14 cellular contexts compared by ENCODE assay signal in the genomic region with DNA sequence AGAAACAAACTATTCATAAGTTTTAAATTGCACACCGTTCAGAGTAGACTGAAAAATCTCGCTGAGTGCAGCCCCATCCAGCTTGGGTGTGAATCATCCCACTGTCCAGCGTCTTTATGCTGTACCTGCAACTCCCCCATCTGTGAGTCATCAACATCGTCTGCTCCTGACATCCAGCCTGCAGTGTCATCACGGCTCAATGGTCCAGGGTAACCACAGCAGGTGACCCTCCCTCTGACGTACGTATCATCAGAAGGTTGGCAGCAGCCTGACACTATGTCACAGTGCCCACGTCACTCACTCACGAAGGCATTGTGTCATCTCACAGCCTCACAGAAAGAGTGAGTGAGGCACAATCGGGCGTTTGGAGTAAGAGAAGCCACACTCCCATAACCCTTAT.
DNase-seq lines count a peak whose midpoint lies in the region; ATAC-seq and TF ChIP-seq lines count a peak whose summit lies in the region.
"Had no signal": no experiment of that assay in that cellular context is flagged by ENCODE, and none has a peak within 500 bp of the region (broad histone marks: within the 10 kb centered on the region; RNA-seq: fewer than 3 reads in every experiment).

No MANE protein-coding gene starts in this region.

- H3K4me1 ChIP-seq in foreskin keratinocyte, result no peaks in the 10 kb centered on the region
- no peaks in the 10 kb centered on the region for H3K4me1 ChIP-seq in sigmoid colon

- peaks cover 28% of the 10 kb centered on the region for H3K27me3 Mint-ChIP-seq in HFFc6 (ENCODE audit: insufficient read depth)

- H3K4me1 Mint-ChIP-seq in HFFc6 (ENCODE audit: low read depth), result peaks cover 8% of the 10 kb centered on the region

- 50 to 64% methylated on average over 11 of the region's 11 CpGs for WGBS in sigmoid colon, 2 donors

- H3K27ac ChIP-seq in foreskin keratinocyte, result no peak overlapping the region
- no peak overlapping the region for H3K27ac ChIP-seq in sigmoid colon
- H3K27ac ChIP-seq: cardiac muscle cell had no signal

- DNase-seq in AG10803 (ENCODE audit: low read depth), result peak; percentile 17
- DNase-seq in HFFc6, result peak; percentile 69
- peak; percentile 87 to 93 for DNase-seq in SHP77 (lab: John Stamatoyannopoulos, UW)
- peak; percentile 85 to 95 for DNase-seq in foreskin keratinocyte
- no peak for DNase-seq in sigmoid colon
- DNase-seq in NCI-H510A treated with DMSO at 0.1 percent for 48 hours (lab: John Stamatoyannopoulos, UW), result no peak
- no peak for DNase-seq in NCI-H1105 (lab: John Stamatoyannopoulos, UW)
- no peak for DNase-seq in GM03348 (ENCODE audit: low spot score)
- DNase-seq: CD8-positive, alpha-beta T cell; foreskin fibroblast; midbrain; NCI-H1436 treated with DMSO at 0.1 percent for 48 hours; T-helper 9 cell had no signal

- no peaks in the 10 kb centered on the region for H3K36me3 ChIP-seq in sigmoid colon
- H3K36me3 ChIP-seq: cardiac muscle cell had no signal

- peaks cover 5% of the 10 kb centered on the region; the same call in 1 of the 2 replicates for H3K36me3 Mint-ChIP-seq in HFFc6 (ENCODE audit: low read depth)
- H3K36me3 Mint-ChIP-seq: CD8-positive, alpha-beta T cell had no signal

- peaks cover 11% of the 10 kb centered on the region for H3K9me3 Mint-ChIP-seq in HFFc6

- no peak for TF ChIP-seq POLR2A in sigmoid colon (IDR thresholded peaks at IDR 0.05)

- no peak overlapping the region for H3K27ac Mint-ChIP-seq in HFFc6
- H3K27ac Mint-ChIP-seq: CD8-positive, alpha-beta T cell had no signal

- H3K4me3 Mint-ChIP-seq in HFFc6, result no peak overlapping the region
- H3K4me3 Mint-ChIP-seq: CD8-positive, alpha-beta T cell had no signal

- TF ChIP-seq EP300 in sigmoid colon (IDR thresholded peaks at IDR 0.05), result no peak

- H3K4me3 ChIP-seq in AG10803 (ENCODE audit: low read length) (no peak overlapping the region), sigmoid colon (no peak overlapping the region)
- H3K4me3 ChIP-seq: cardiac muscle cell had no signal

- TF ChIP-seq CTCF in AG10803 (conservative IDR thresholded peaks at IDR 0.05; ENCODE audit: low read length), result no peak
- TF ChIP-seq CTCF in HFFc6 (IDR thresholded peaks at IDR 0.05), result no peak
- no peak for TF ChIP-seq CTCF in foreskin keratinocyte (conservative IDR thresholded peaks at IDR 0.05)
- TF ChIP-seq CTCF in sigmoid colon (IDR thresholded peaks at IDR 0.05), result no peak

- intact Hi-C loops in sigmoid colon (cut with DNase I), result no loop called here

- ATAC-seq in foreskin keratinocyte, result peak; percentile 95
- ATAC-seq: CD8-positive, alpha-beta T cell had no signal

- H3K9me3 ChIP-seq in sigmoid colon, result peaks cover 0 to 2% (median 0%) of the 10 kb centered on the region in 4 donors

- peaks cover 23% of the 10 kb centered on the region for H3K27me3 ChIP-seq in foreskin keratinocyte
- peaks cover 0 to 18% (median 0%) of the 10 kb centered on the region in 3 donors for H3K27me3 ChIP-seq in sigmoid colon
- H3K27me3 ChIP-seq: cardiac muscle cell had no signal

Comparison
In these comparisons a context has a peak if more than half of its experiments do, and no peak if none do; other contexts are left out.
1. DNase-seq: peak in AG10803 (single experiment), HFFc6 (single experiment), SHP77 (2 of 2) and foreskin keratinocyte (2 of 2); none in sigmoid colon (single experiment), NCI-H510A treated with DMSO at 0.1 percent for 48 hours (single experiment), NCI-H1105 (single experiment) and GM03348 (single experiment).